ENCODE assay signal across 8 cellular contexts in the genomic region with DNA sequence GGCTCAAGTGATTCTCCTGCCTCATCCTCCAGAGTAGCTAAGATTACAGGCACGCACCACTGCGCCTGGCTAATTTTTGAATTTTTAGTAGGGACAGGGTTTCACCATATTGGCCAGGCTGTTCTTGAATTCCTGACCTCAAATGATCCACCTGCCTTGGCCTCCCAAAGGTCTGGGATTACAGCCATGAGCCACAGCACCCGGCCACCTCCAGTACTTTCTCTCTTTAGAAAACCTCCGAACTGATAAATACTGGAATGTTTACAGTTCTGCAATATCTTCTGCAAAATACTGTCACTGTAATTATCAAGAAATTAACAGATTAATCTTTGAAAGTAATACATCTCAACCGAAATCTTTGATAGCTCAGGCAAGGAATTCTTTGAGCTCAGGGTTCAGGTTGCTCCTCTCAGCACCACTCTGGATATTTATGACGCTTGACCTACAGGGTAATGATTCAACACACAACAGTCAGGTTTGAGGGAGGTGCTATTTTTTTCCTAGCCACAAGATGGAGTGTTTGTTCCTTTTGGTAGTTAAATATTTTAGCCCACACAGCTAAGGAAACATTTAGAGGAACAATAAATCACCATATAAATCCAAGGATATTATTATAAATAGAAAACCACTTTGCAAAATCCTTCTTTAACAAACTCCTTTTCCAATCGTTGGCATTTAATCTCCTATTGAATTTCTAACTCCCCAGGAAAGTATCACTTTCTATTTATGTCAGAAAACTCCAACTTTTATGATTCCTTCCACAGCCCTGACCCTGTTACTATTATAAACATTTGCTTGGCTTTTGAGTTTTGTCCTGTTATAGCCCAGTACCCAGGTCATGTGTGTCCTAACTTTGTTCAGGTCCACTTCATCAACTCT. TPM values are rescaled to one million over a fixed set of nuclear protein-coding genes. Genes with fewer than 3 reads are reported as not detected.
DNase-seq lines count a peak whose midpoint lies in the region; ATAC-seq and TF ChIP-seq lines count a peak whose summit lies in the region.

No MANE protein-coding gene starts in this region.

- H3F3A ChIP-seq in Loucy (ENCODE audit: low read depth) (peaks cover 9% of the 10 kb centered on the region), PC-3 (ENCODE audit: low read length, unreplicated experiment) (no peaks in the 10 kb centered on the region)

- peak overlapping the region; percentile 60 for H3K9ac ChIP-seq in Loucy (ENCODE audit: low read depth, low read length, poor library complexity, severe bottlenecking)
- H3K9ac ChIP-seq in PC-3 (ENCODE audit: low read length) = no peak overlapping the region

- H3K27ac ChIP-seq in PC-3 (ENCODE audit: low read length) = no peak overlapping the region
- no peak overlapping the region for H3K27ac ChIP-seq in vagina

- H3K9me2 ChIP-seq in Loucy (replicated peaks; ENCODE audit: low read depth, low read length) (no peaks in the 10 kb centered on the region), PC-3 (replicated peaks; ENCODE audit: low read length) (no peaks in the 10 kb centered on the region)

- H3K4me2 ChIP-seq in Loucy (ENCODE audit: low read depth, low read length, poor library complexity, severe bottlenecking) (peak overlapping the region; percentile 71), PC-3 (ENCODE audit: low read length) (no peak overlapping the region)

- peak; percentile 78 for ATAC-seq in PC-3

- TF ChIP-seq POLR2A in vagina (IDR thresholded peaks at IDR 0.05) = no peak

- H3K79me2 ChIP-seq in Loucy (ENCODE audit: insufficient read depth, low read length) (no peaks in the 10 kb centered on the region), PC-3 (ENCODE audit: low read length) (no peaks in the 10 kb centered on the region)

- H3K9me3 ChIP-seq in Loucy (ENCODE audit: insufficient read depth, low read depth, low read length) = no peaks in the 10 kb centered on the region
- no peaks in the 10 kb centered on the region for H3K9me3 ChIP-seq in PC-3 (ENCODE audit: low read length)
- no peaks in the 10 kb centered on the region for H3K9me3 ChIP-seq in vagina

- H2AFZ ChIP-seq in Loucy (ENCODE audit: low read length) = 0 out of 2 replicates have a peak overlapping the region, but pooled peaks have one; percentile 3
- H2AFZ ChIP-seq in PC-3 (ENCODE audit: low read length) = no peak overlapping the region

- DNase-seq in 8988T (peak; percentile 41), GM03348 (ENCODE audit: low spot score) (peak; percentile 85), HCEC 1CT (peak; percentile 63), PC-3 (peak; percentile 90), dermis microvascular lymphatic vessel endothelial cell (ENCODE audit: low read depth in 2 of 2) (peak; percentile 73 to 76), lung microvascular endothelial cell (ENCODE audit: low read depth in 2 of 2) (peak; percentile 66 to 85), vagina (ENCODE audit: extremely low spot score in 2 of 2) (no peak)

- POLR2A ChIA-PET in PC-3 (lab: Charles Lee; ENCODE audit: unreplicated experiment) = interaction anchor here (0.6 kb wide), 1 partner anchor 113 kb away, joined by 3 read pairs; no protein-coding TSS in a partner anchor

- intact Hi-C loops in PC-3 (cut with micrococcal nuclease) = loop anchor here (1.0 to 2.0 kb wide), 5 partner anchors 33 to 195 kb away; a partner anchor contains a TSS
- intact Hi-C loops in vagina (cut with DNase I) = loop anchor here (2.0 kb wide), 1 partner anchor 185 kb away; no protein-coding TSS in a partner anchor

- CTCF ChIA-PET in PC-3 (lab: Charles Lee) = interaction anchor here (0.6 to 2.5 kb wide), 9 partner anchors 93 to 195 kb away, joined by 3 to 35 read pairs (median 5); no protein-coding TSS in a partner anchor

- H4K20me1 ChIP-seq in Loucy (ENCODE audit: insufficient read depth, low read length, poor library complexity, severe bottlenecking) (no peaks in the 10 kb centered on the region), PC-3 (ENCODE audit: low read length) (no peaks in the 10 kb centered on the region)

- TF ChIP-seq CTCF in Loucy (conservative IDR thresholded peaks at IDR 0.05; ENCODE audit: low read length) (peak; percentile 82), PC-3 (conservative IDR thresholded peaks at IDR 0.05; ENCODE audit: low read depth, low read length) (peak; percentile 90), vagina (IDR thresholded peaks at IDR 0.05) (peak; percentile 39 to 82 (median 56))

- H3K4me3 ChIP-seq in Loucy (ENCODE audit: low read length, poor library complexity, severe bottlenecking) (no peak overlapping the region), PC-3 (ENCODE audit: low read length) (no peak overlapping the region), vagina (no peak overlapping the region)

- no peaks in the 10 kb centered on the region for H3K27me3 ChIP-seq in Loucy (ENCODE audit: insufficient read depth, low read length, poor library complexity, severe bottlenecking)
- no peaks in the 10 kb centered on the region for H3K27me3 ChIP-seq in PC-3 (ENCODE audit: low read length)
- H3K27me3 ChIP-seq in vagina = no peaks in the 10 kb centered on the region

- BruUV-seq in PC-3 (replicated peaks; lab: Mats Ljungman, UMichigan) = no TSS peak

- H3K36me3 ChIP-seq in Loucy (ENCODE audit: insufficient read depth, low read length) (no peaks in the 10 kb centered on the region), PC-3 (ENCODE audit: low read depth, low read length) (no peaks in the 10 kb centered on the region), vagina (no peaks in the 10 kb centered on the region)

- H3K4me1 ChIP-seq in Loucy (ENCODE audit: insufficient read depth, low read length, poor library complexity, severe bottlenecking) (peaks cover 42% of the 10 kb centered on the region), PC-3 (ENCODE audit: insufficient read depth, low read length) (peaks cover 32% of the 10 kb centered on the region), vagina (peaks cover 3% of the 10 kb centered on the region)

RNA-seq across cellular contexts. Expression of a gene that starts 48.6 kb away (rescaled TPM):
- 20.7 and 24.4 TPM in 2 replicates for total RNA-seq in PC-3 (2014; rRNA removed)
- total RNA-seq in dermis microvascular lymphatic vessel endothelial cell = 34.1 and 58.3 TPM in 2 replicates
- 23.8 and 44.8 TPM in 2 replicates for total RNA-seq in lung microvascular endothelial cell
- total RNA-seq in vagina = 21.6 TPM

Comparison
In these comparisons a context has a peak if more than half of its experiments do, and no peak if none do; other contexts are left out.
1. DNase-seq: peak in 8988T (single experiment), GM03348 (single experiment), HCEC 1CT (single experiment), PC-3 (single experiment), dermis microvascular lymphatic vessel endothelial cell (2 of 2) and lung microvascular endothelial cell (2 of 2); none in vagina (0 of 2).
2. Peak in every context shown above with its lines, with median percentiles within 50 percentile points of each other: CTCF ChIP-seq.